In genomic region chr13:110312669-110313031, GRCh38 we compare ENCODE assay signal across 9 cellular contexts. TPM values are rescaled to one million over a fixed set of nuclear protein-coding genes. Genes with fewer than 3 reads are reported as not detected.
DNase-seq lines count a peak whose midpoint lies in the region; ATAC-seq and TF ChIP-seq lines count a peak whose summit lies in the region.
"Had no signal": no experiment of that assay in that cellular context is flagged by ENCODE, and none has a peak within 500 bp of the region (broad histone marks: within the 10 kb centered on the region; RNA-seq: fewer than 3 reads in every experiment).

No MANE protein-coding gene starts in this region.

- H3K36me3 ChIP-seq in heart left ventricle, result peaks cover 0 to 37% (median 13%) of the 10 kb centered on the region in 9 donors
- no peaks in the 10 kb centered on the region for H3K36me3 ChIP-seq in colonic mucosa
- peaks cover 1% of the 10 kb centered on the region for H3K36me3 ChIP-seq in mesendoderm (ENCODE audit: control insufficient read depth, insufficient read depth, low read length)
- peaks cover 4% of the 10 kb centered on the region for H3K36me3 ChIP-seq in upper lobe of right lung
- H3K36me3 ChIP-seq: right lobe of liver had no signal

- TF ChIP-seq CTCF in heart left ventricle (IDR thresholded peaks at IDR 0.05) (no peak), colonic mucosa (IDR thresholded peaks at IDR 0.05) (no peak), upper lobe of right lung (IDR thresholded peaks at IDR 0.05) (no peak)

- no peaks in the 10 kb centered on the region for H3K9me3 Mint-ChIP-seq in activated naive CD4-positive, alpha-beta T cell treated with anti-CD3 and anti-CD28 coated beads for 36 hours

- no peak overlapping the region for H2BK5ac ChIP-seq in mesendoderm (ENCODE audit: low read length)

- H3K4me3 ChIP-seq in heart left ventricle (peak overlapping the region in 4 of 12 donors; percentile 3 to 91 (median 74)), colonic mucosa (no peak overlapping the region), mesendoderm (ENCODE audit: low read length) (no peak overlapping the region), upper lobe of right lung (peak overlapping the region; percentile 8)
- H3K4me3 ChIP-seq: right lobe of liver had no signal

- no peak overlapping the region for H3K4me2 ChIP-seq in mesendoderm (ENCODE audit: low read length)

- TF ChIP-seq POLR2A in heart left ventricle (IDR thresholded peaks at IDR 0.05), result no peak

- ATAC-seq in heart left ventricle, result no peak
- no peak for ATAC-seq in Right ventricle myocardium inferior
- peak; percentile 59 for ATAC-seq in upper lobe of right lung

- H3K9ac ChIP-seq in colonic mucosa (ENCODE audit: low read depth in 2 of 2, low read length in 2 of 2) (peak overlapping the region in 1 of 2 donors; percentile 4), mesendoderm (ENCODE audit: low read length) (no peak overlapping the region)

- H3K9me3 ChIP-seq in heart left ventricle (no peaks in the 10 kb centered on the region), colonic mucosa (no peaks in the 10 kb centered on the region), upper lobe of right lung (no peaks in the 10 kb centered on the region)
- H3K9me3 ChIP-seq: right lobe of liver had no signal

- H2BK120ac ChIP-seq in mesendoderm (ENCODE audit: low read depth, low read length), result no peak overlapping the region

- no peak overlapping the region for H4K5ac ChIP-seq in mesendoderm (ENCODE audit: low read length)

- intact Hi-C loops in heart left ventricle (cut with DNase I), result loop anchor here in 1 of 10 donors (5.0 kb wide), 1 partner anchor 65 kb away; no protein-coding TSS in a partner anchor
- intact Hi-C loops in Right ventricle myocardium inferior (cut with DNase I), result no loop called here
- intact Hi-C loops in colonic mucosa (cut with DNase I), result no loop called here
- intact Hi-C loops in upper lobe of right lung (cut with DNase I), result no loop called here
- intact Hi-C loops in activated naive CD4-positive, alpha-beta T cell treated with anti-CD3 and anti-CD28 coated beads for 36 hours (cut with micrococcal nuclease), result no loop called here

- no peak overlapping the region for H3K56ac ChIP-seq in mesendoderm (ENCODE audit: low read length)

- no peak overlapping the region for H4K8ac ChIP-seq in mesendoderm (ENCODE audit: low read depth, low read length)

- H3K4me1 Mint-ChIP-seq in activated naive CD4-positive, alpha-beta T cell treated with anti-CD3 and anti-CD28 coated beads for 36 hours (ENCODE audit: low read depth), result peaks cover 13% of the 10 kb centered on the region

- CTCF ChIA-PET in activated naive CD4-positive, alpha-beta T cell treated with anti-CD3 and anti-CD28 coated beads for 36 hours (lab: Charles Lee), result no interaction called here

- no peak overlapping the region for H3K4me3 Mint-ChIP-seq in activated naive CD4-positive, alpha-beta T cell treated with anti-CD3 and anti-CD28 coated beads for 36 hours

- DNase-seq in heart left ventricle (peak in 1 of 5 donors; percentile 14), Right ventricle myocardium inferior (ENCODE audit: missing footprints) (no peak), colonic mucosa (no peak), mesendoderm (peak; percentile 52), upper lobe of right lung (no peak), NCI-H1092 (lab: John Stamatoyannopoulos, UW) (no peak)
- DNase-seq in activated effector memory CD4-positive, alpha-beta T cell treated with Interleukin-2 at 50 U/mL for 16 hours, result no peak
- no peak for DNase-seq in activated naive CD4-positive, alpha-beta T cell treated with anti-CD3 and anti-CD28 coated beads for 36 hours
- DNase-seq: right lobe of liver had no signal

- H2AK5ac ChIP-seq in mesendoderm (ENCODE audit: low read length), result no peak overlapping the region

- peaks cover 57% of the 10 kb centered on the region for H3K27me3 Mint-ChIP-seq in activated naive CD4-positive, alpha-beta T cell treated with anti-CD3 and anti-CD28 coated beads for 36 hours (ENCODE audit: low read depth)

- H3K4me1 ChIP-seq in heart left ventricle, result peaks cover 17 to 91% (median 74%) of the 10 kb centered on the region in 12 donors
- no peaks in the 10 kb centered on the region for H3K4me1 ChIP-seq in colonic mucosa
- H3K4me1 ChIP-seq in mesendoderm (ENCODE audit: control insufficient read depth, low read depth, low read length), result no peaks in the 10 kb centered on the region
- peaks cover 31% of the 10 kb centered on the region for H3K4me1 ChIP-seq in upper lobe of right lung

- H3K27ac ChIP-seq in heart left ventricle, result peak overlapping the region in 8 of 12 donors; percentile 54 to 99 (median 98)
- H3K27ac ChIP-seq in colonic mucosa, result peak overlapping the region; percentile 32
- no peak overlapping the region for H3K27ac ChIP-seq in mesendoderm (ENCODE audit: low read depth, low read length)
- H3K27ac ChIP-seq in upper lobe of right lung, result no peak overlapping the region

- H3K27ac Mint-ChIP-seq in activated naive CD4-positive, alpha-beta T cell treated with anti-CD3 and anti-CD28 coated beads for 36 hours, result no peak overlapping the region

- no peak overlapping the region for H3K18ac ChIP-seq in mesendoderm (ENCODE audit: low read length)

- H2BK15ac ChIP-seq in mesendoderm (replicated peaks; ENCODE audit: low read depth), result no peak overlapping the region

- H3K23ac ChIP-seq in mesendoderm (ENCODE audit: low read length), result no peak overlapping the region

- H3K27me3 ChIP-seq in heart left ventricle, result peaks cover 0 to 27% (median 0%) of the 10 kb centered on the region in 9 donors
- H3K27me3 ChIP-seq in colonic mucosa, result peaks cover 8% of the 10 kb centered on the region
- H3K27me3 ChIP-seq in mesendoderm (ENCODE audit: insufficient read depth, low read length, poor library complexity), result no peaks in the 10 kb centered on the region
- H3K27me3 ChIP-seq in upper lobe of right lung, result peaks cover 12% of the 10 kb centered on the region
- H3K27me3 ChIP-seq: right lobe of liver had no signal

- H3K79me1 ChIP-seq in mesendoderm (ENCODE audit: low read length), result peaks cover 16% of the 10 kb centered on the region

- no peak overlapping the region for H3K4ac ChIP-seq in mesendoderm (ENCODE audit: low read depth, low read length)

- 52 to 62% (median 60%) methylated on average over 4 of the region's 4 CpGs for WGBS in heart left ventricle, 4 donors
- no CpG with 5 or more reads among the region's 4 CpGs for WGBS in mesendoderm (ENCODE audit: extremely low coverage, insufficient coverage, low lambda C conversion rate)

- H3K79me2 ChIP-seq in mesendoderm (ENCODE audit: control insufficient read depth, insufficient read depth, low read length), result no peaks in the 10 kb centered on the region

- H3K36me3 Mint-ChIP-seq in activated naive CD4-positive, alpha-beta T cell treated with anti-CD3 and anti-CD28 coated beads for 36 hours (ENCODE audit: low read depth), result no peaks in the 10 kb centered on the region

RNA-seq across cellular contexts. Expression of gene COL4A2, which starts 5.6 kb away (rescaled TPM):
- total RNA-seq in heart left ventricle (100 to 1,000 TPM in 8 of 9 donors, 10 to 100 TPM in 1; 94.0 to 377 (median 166) TPM), Right ventricle myocardium inferior (126 TPM), colonic mucosa (100 to 1,000 TPM in 1 of 2 donors, 10 to 100 TPM in 1; 61.1 to 111 TPM), upper lobe of right lung (273 TPM)
- polyA plus RNA-seq in heart left ventricle, result 100 to 1,000 TPM in 1 of 2 donors, 10 to 100 TPM in 1; 92.4 to 220 TPM
- polyA plus RNA-seq in mesendoderm (2013, experiment 1 of 2), result 32.1 TPM
- polyA plus RNA-seq in mesendoderm (2013, experiment 2 of 2), result 31.1 TPM
- not detected for total RNA-seq in activated naive CD4-positive, alpha-beta T cell treated with anti-CD3 and anti-CD28 coated beads for 36 hours

RNA-seq across cellular contexts. Expression of gene COL4A1, which starts 5.7 kb away (rescaled TPM):
- 100 to 1,000 TPM in 8 of 9 donors, 10 to 100 TPM in 1; 91.9 to 428 (median 184) TPM for total RNA-seq in heart left ventricle
- 100 to 1,000 TPM in 1 of 2 donors, 10 to 100 TPM in 1; 52.6 to 194 TPM for polyA plus RNA-seq in heart left ventricle
- 128 TPM for total RNA-seq in Right ventricle myocardium inferior
- 10 to 100 TPM; 27.0 to 97.0 TPM for total RNA-seq in colonic mucosa
- 28.0 TPM for polyA plus RNA-seq in mesendoderm (2013, experiment 1 of 2)
- polyA plus RNA-seq in mesendoderm (2013, experiment 2 of 2), result 29.2 TPM
- total RNA-seq in upper lobe of right lung, result 242 TPM
- under 1 TPM in 1 of 2 experiments, not detected in 1; 0.07 TPM for total RNA-seq in activated naive CD4-positive, alpha-beta T cell treated with anti-CD3 and anti-CD28 coated beads for 36 hours

Comparison
In these comparisons a context has a peak if more than half of its experiments do, and no peak if none do; other contexts are left out.
1. H3K27ac ChIP-seq: peak in heart left ventricle (8 of 12) and colonic mucosa (single experiment); none in mesendoderm (single experiment) and upper lobe of right lung (single experiment).
2. RNA of gene COL4A2, which starts 5.6 kb away (total RNA-seq): 273 TPM in upper lobe of right lung (single experiment), 94.0 to 377 TPM in heart left ventricle, 126 TPM in Right ventricle myocardium inferior (single experiment) and 61.1 to 111 TPM in colonic mucosa; not detected in activated naive CD4-positive, alpha-beta T cell treated with anti-CD3 and anti-CD28 coated beads for 36 hours; every median in the first group is over 10 times any median in the second.
3. RNA of gene COL4A1, which starts 5.7 kb away (total RNA-seq): 242 TPM in upper lobe of right lung (single experiment), 91.9 to 428 TPM in heart left ventricle, 128 TPM in Right ventricle myocardium inferior (single experiment) and 27.0 to 97.0 TPM in colonic mucosa; 0.07 TPM in activated naive CD4-positive, alpha-beta T cell treated with anti-CD3 and anti-CD28 coated beads for 36 hours; every median in the first group is over 10 times any median in the second.